ENCODE assay signal across 13 cellular contexts in the genomic region with DNA sequence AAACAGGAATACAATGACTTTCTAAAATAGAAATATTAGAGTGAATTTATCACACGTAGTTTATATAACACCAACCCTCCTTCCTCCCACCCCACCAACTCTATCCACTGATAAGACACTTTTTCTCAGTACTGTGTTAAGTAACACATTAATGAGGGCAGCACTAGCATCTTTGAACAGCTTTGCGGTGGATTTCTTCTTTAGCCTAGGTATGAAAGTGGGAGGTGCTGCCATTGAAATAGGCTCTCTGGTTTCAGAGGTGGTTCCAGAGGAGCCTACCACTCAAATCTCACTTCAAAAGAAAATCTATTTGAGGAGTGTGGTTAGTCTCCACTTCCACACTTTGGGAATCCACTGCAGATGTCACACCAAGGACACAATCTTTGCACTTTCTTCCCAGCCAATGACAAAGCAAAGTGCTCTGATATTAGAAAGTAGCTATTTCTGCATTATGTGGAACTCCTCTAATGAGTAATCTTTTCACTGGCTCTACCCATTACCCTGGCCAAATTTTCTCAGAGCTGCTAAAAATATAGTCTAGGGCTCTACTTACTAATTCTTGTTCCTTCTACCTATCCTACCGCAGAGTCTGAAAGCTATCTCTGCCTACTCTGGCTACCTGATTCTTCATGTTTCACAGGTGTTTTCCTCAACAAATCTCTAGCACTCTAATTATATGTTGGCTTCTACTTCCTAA.
"Had no signal": no experiment of that assay in that cellular context is flagged by ENCODE, and none has a peak within 500 bp of the region (broad histone marks: within the 10 kb centered on the region; RNA-seq: fewer than 3 reads in every experiment).

No MANE protein-coding gene starts in this region.

- ATAC-seq: activated naive CD4-positive, alpha-beta T cell treated with anti-CD3 and anti-CD28 coated beads, Interleukin-2, amount 50 U/mL, for 72 hours; body of pancreas; right lobe of liver had no signal

- DNase-seq: activated CD4-positive, CD25-positive, alpha-beta regulatory T cell; activated effector memory CD4-positive, alpha-beta T cell treated with Interleukin-2 at 50 U/mL for 16 hours; activated T-cell treated with anti-CD3 and anti-CD28 coated beads, Interleukin-2, amount 50 U/mL, for 1 hour; amniotic stem cell; body of pancreas; effector memory CD4-positive, alpha-beta T cell; kidney; left ventricle myocardium inferior; occipital lobe; right lobe of liver; stimulated activated naive CD4-positive, alpha-beta T cell; trophoblast cell had no signal
